In genomic region chr3:150345021-150345538, GRCh38 we compare ENCODE assay signal across 1 cellular context.
TF ChIP-seq lines count a peak whose summit lies in the region.

No MANE protein-coding gene starts in this region.

TF ChIP-seq in GM23338, 12 proteins besides CTCF, POLR2A, EP300 and RAD21 (continued from another document):
- TF ChIP-seq ZNF462 (CRISPR knock-in tag; IDR thresholded peaks at IDR 0.05) = no peak
- TF ChIP-seq CREB1 (CRISPR knock-in tag; IDR thresholded peaks at IDR 0.05; ENCODE audit: low read depth) = no peak
- no peak for TF ChIP-seq NANOG (IDR thresholded peaks at IDR 0.05; ENCODE audit: borderline replicate concordance)
- TF ChIP-seq ETS1 (IDR thresholded peaks at IDR 0.05) = no peak
- TF ChIP-seq EZH2 (IDR thresholded peaks at IDR 0.05; ENCODE audit: low read depth, unreplicated experiment) = no peak
